6 cellular contexts compared by ENCODE assay signal in the genomic region with DNA sequence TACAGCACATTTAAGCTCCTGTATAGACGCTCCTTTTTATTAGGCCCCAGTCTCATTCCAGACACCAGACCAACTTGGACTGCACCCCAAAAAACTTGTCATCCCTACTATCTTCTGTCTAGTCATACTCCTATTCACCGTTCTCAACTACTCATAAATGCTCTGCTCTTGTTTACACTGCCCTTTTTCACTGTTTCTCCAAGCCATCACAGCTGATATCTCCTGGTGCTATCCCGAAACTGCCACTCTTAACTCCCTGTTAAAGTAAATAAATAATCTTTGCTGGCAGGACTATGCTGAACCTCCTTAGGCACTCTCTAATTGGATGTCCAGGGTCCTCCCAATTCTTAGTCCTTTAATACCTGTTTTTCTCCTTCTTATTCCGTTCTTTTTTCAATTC. TPM values are rescaled to one million over a fixed set of nuclear protein-coding genes. Genes with fewer than 3 reads are reported as not detected.
"Had no signal": no experiment of that assay in that cellular context is flagged by ENCODE, and none has a peak within 500 bp of the region (broad histone marks: within the 10 kb centered on the region; RNA-seq: fewer than 3 reads in every experiment).

No MANE protein-coding gene starts in this region.

RNA-seq across cellular contexts. Expression of gene TUBB2B, which starts 54.7 kb away (rescaled TPM):
- total RNA-seq: activated CD4-positive, alpha-beta memory T cell treated with anti-CD3 and anti-CD28 coated beads, Interleukin-2, amount 10 ng/mL, durations not matched to agents 7 days and 5 days; activated CD4-positive, alpha-beta T cell treated with anti-CD3 and anti-CD28 coated beads, Interleukin-2, amount 10 ng/mL, durations not matched to agents 7 days and 5 days; activated CD8-positive, alpha-beta memory T cell treated with anti-CD3 and anti-CD28 coated beads, Interleukin-2, amount 10 ng/mL, durations not matched to agents 7 days and 5 days; activated CD8-positive, alpha-beta T cell treated with anti-CD3 and anti-CD28 coated beads, Interleukin-2, amount 10 ng/mL, durations not matched to agents 7 days and 5 days; activated naive CD8-positive, alpha-beta T cell treated with anti-CD3 and anti-CD28 coated beads, Interleukin-2, amount 10 ng/mL, durations not matched to agents 7 days and 5 days; ascending aorta had no signal
